Comparison of ENCODE assay signal across 8 cellular contexts in genomic region chr10:61902448-61903183, GRCh38. TPM values are rescaled to one million over a fixed set of nuclear protein-coding genes. Genes with fewer than 3 reads are reported as not detected.
A peak's percentile ranks its signal among the peaks of the same experiment; 100 is the strongest.
DNase-seq lines count a peak whose midpoint lies in the region; ATAC-seq and TF ChIP-seq lines count a peak whose summit lies in the region.

No MANE protein-coding gene starts in this region.

- H3K4me3 ChIP-seq in esophagus squamous epithelium (peak overlapping the region; percentile 82 to 92 (median 85)), stomach (peak overlapping the region; percentile 61 to 82 (median 71))

- H3K4me1 ChIP-seq in esophagus squamous epithelium = peaks cover 10 to 71% (median 25%) of the 10 kb centered on the region in 3 donors
- H3K4me1 ChIP-seq in stomach = peaks cover 33 to 64% (median 48%) of the 10 kb centered on the region in 4 donors

- no peaks in the 10 kb centered on the region for H3K27me3 ChIP-seq in esophagus squamous epithelium
- no peaks in the 10 kb centered on the region for H3K27me3 ChIP-seq in stomach

- ATAC-seq in HG02852 (IDR thresholded peaks at IDR 0.05; ENCODE audit: unreplicated experiment) (peak; percentile 1), GM21528 (IDR thresholded peaks at IDR 0.05; ENCODE audit: low FRiP score, unreplicated experiment) (no peak)
- ATAC-seq in activated T-cell treated with anti-CD3 and anti-CD28 coated beads, Interleukin-2, amount 50 U/mL, for 4 hours = peak; percentile 25 to 32

- H3K36me3 ChIP-seq in esophagus squamous epithelium (no peaks in the 10 kb centered on the region), stomach (no peaks in the 10 kb centered on the region)

- TF ChIP-seq CTCF in esophagus squamous epithelium (IDR thresholded peaks at IDR 0.05) = no peak
- no peak for TF ChIP-seq CTCF in stomach (IDR thresholded peaks at IDR 0.05)

- no peak for TF ChIP-seq EP300 in stomach (IDR thresholded peaks at IDR 0.05)

- peaks cover 7% of the 10 kb centered on the region for H3K36me3 Mint-ChIP-seq in activated T-cell treated with anti-CD3 and anti-CD28 coated beads, Interleukin-2, amount 50 U/mL, for 4 hours (ENCODE audit: insufficient read depth)

- no peaks in the 10 kb centered on the region for H3K9me3 Mint-ChIP-seq in activated T-cell treated with anti-CD3 and anti-CD28 coated beads, Interleukin-2, amount 50 U/mL, for 4 hours

- H3K4me3 Mint-ChIP-seq in activated T-cell treated with anti-CD3 and anti-CD28 coated beads, Interleukin-2, amount 50 U/mL, for 4 hours = peak overlapping the region; percentile 98

- DNase-seq in EH (ENCODE audit: low read depth) = peak; percentile 68
- DNase-seq in NOMO-1 treated with dmso at 0.1 percent for 144 hours (lab: John Stamatoyannopoulos, UW; ENCODE audit: unreplicated experiment) = peak; percentile 53
- peak; percentile 71 for DNase-seq in activated T-cell treated with anti-CD3 and anti-CD28 coated beads, Interleukin-2, amount 50 U/mL, for 4 hours
- DNase-seq in esophagus squamous epithelium (lab: John Stamatoyannopoulos, UW) = no peak
- DNase-seq in myocyte (ENCODE audit: low read depth) = peak; percentile 75
- peak; percentile 47 for DNase-seq in stomach

- peaks cover 49% of the 10 kb centered on the region for H3K4me1 Mint-ChIP-seq in activated T-cell treated with anti-CD3 and anti-CD28 coated beads, Interleukin-2, amount 50 U/mL, for 4 hours (ENCODE audit: low read depth)

- 0 to 1% methylated on average over 18 to 20 of the region's 24 CpGs for WGBS in esophagus squamous epithelium, 2 donors
- WGBS in stomach, 5 donors = 0% methylated on average over 18 to 24 of the region's 24 CpGs

- H3K9me3 ChIP-seq in esophagus squamous epithelium (no peaks in the 10 kb centered on the region), stomach (no peaks in the 10 kb centered on the region)

- TF ChIP-seq POLR2A in esophagus squamous epithelium (IDR thresholded peaks at IDR 0.05) = peak in 1 of 4 donors; percentile 61
- no peak for TF ChIP-seq POLR2A in stomach (IDR thresholded peaks at IDR 0.05)

- intact Hi-C loops in esophagus squamous epithelium (cut with DNase I) (no loop called here), stomach (cut with DNase I; ENCODE audit: low total_unique reads) (loop anchor here (10.0 kb wide), 1 partner anchor 342 kb away; no protein-coding TSS in a partner anchor)

- H3K27me3 Mint-ChIP-seq in activated T-cell treated with anti-CD3 and anti-CD28 coated beads, Interleukin-2, amount 50 U/mL, for 4 hours (ENCODE audit: low read depth) = no peaks in the 10 kb centered on the region

- H3K27ac ChIP-seq in esophagus squamous epithelium (peak overlapping the region; percentile 99 to 100 (median 100)), stomach (peak overlapping the region; percentile 93 to 99 (median 98))

RNA-seq across cellular contexts. Expression of gene ARID5B, which starts 1.1 kb away (rescaled TPM):
- 10 to 100 TPM; 50.8 to 83.7 (median 69.8) TPM for total RNA-seq in activated T-cell treated with anti-CD3 and anti-CD28 coated beads, Interleukin-2, amount 50 U/mL, for 4 hours
- total RNA-seq in esophagus squamous epithelium (10 to 100 TPM; 18.0 to 38.1 (median 30.2) TPM), myocyte (15.8 and 15.9 TPM in 2 replicates), stomach (10 to 100 TPM in 4 of 5 donors, 1 to 10 TPM in 1; 8.7 to 64.2 (median 21.9) TPM)
- 11.0 TPM for polyA plus RNA-seq in myocyte (2012)
- 1 to 10 TPM; 5.4 to 8.2 (median 5.9) TPM for polyA plus RNA-seq in stomach
